Comparison of ENCODE assay signal across 31 cellular contexts in the genomic region with DNA sequence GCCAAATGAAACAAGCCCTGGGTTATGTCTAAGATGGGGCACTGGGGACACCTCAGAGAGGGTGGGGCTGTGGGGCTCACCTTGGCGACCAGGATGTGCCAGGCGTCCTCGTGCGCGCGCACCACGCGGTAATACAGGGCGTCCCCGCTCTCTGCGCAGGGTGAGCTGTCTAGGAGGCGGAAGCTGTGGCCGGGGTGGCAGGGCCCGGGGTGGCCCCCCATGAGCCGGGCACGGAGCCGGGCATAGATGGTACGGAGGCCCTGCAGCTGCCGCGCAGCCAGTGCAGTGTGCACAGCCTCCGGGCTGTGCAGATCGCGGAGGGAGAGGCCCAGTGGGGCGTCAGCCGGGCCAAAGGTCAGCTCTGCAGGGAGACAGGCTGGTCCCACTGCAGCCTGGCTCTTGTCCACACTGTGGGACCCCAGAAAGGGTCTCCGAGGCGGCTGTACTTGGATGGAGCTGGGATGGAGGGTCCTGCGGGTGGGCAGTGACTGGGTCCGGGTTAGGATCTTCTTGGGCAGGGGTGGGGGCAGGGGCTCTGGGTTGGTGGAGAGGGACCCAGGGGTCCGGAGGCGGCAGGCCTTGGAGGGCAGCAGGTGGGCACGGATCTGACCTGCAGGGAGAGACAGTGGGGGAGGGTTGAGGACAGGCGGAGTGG. TPM values are rescaled to one million over a fixed set of nuclear protein-coding genes. Genes with fewer than 3 reads are reported as not detected.
DNase-seq lines count a peak whose midpoint lies in the region; ATAC-seq and TF ChIP-seq lines count a peak whose summit lies in the region.
"Had no signal": no experiment of that assay in that cellular context is flagged by ENCODE, and none has a peak within 500 bp of the region (broad histone marks: within the 10 kb centered on the region; RNA-seq: fewer than 3 reads in every experiment).

No MANE protein-coding gene starts in this region.

- DNase-seq in activated CD4-positive, alpha-beta T cell treated with anti-CD3 and anti-CD28 coated beads, Interleukin-2, amount 10 ng/mL, durations not matched to agents 24 days and 14 days, result peak; percentile 58
- DNase-seq in activated CD4-positive, alpha-beta T cell treated with anti-CD3 and anti-CD28 coated beads for 48 hours, result no peak
- DNase-seq in effector memory CD8-positive, alpha-beta T cell, result no peak
- DNase-seq in Kasumi-1 (lab: John Stamatoyannopoulos, UW) (no peak), thyroid gland (no peak), GM13976 (ENCODE audit: low spot score) (no peak)
- DNase-seq: 8988T; activated CD4-positive, alpha-beta memory T cell treated with anti-CD3 and anti-CD28 coated beads for 36 hours; activated CD8-positive, alpha-beta memory T cell treated with anti-CD3 and anti-CD28 coated beads, Interleukin-2, amount 50 U/mL, for 48 hours; CD4-positive, CD25-positive, alpha-beta regulatory T cell; hippocampal formation; NCI-H1436 treated with DMSO at 0.1 percent for 48 hours; NCI-H226; NCI-H748 treated with DMSO at 0.1 percent for 48 hours; nephron progenitor cell; stimulated activated naive CD8-positive, alpha-beta T cell treated with anti-CD3 and anti-CD28 coated beads, Interleukin-15, Interleukin-2, amounts not matched to agents 100 U/mL and 50 U/mL, for 24 hours; T-helper 1 cell had no signal

- peaks cover 12% of the 10 kb centered on the region for H3K36me3 Mint-ChIP-seq in activated CD4-positive, alpha-beta T cell treated with anti-CD3 and anti-CD28 coated beads, Interleukin-2, amount 10 ng/mL, durations not matched to agents 24 days and 14 days (ENCODE audit: low read depth)
- peaks cover 4% of the 10 kb centered on the region for H3K36me3 Mint-ChIP-seq in IgD-negative memory B cell
- peaks cover 87% of the 10 kb centered on the region for H3K36me3 Mint-ChIP-seq in effector memory CD8-positive, alpha-beta T cell (ENCODE audit: insufficient read depth)
- H3K36me3 Mint-ChIP-seq: activated naive CD8-positive, alpha-beta T cell had no signal

- peak overlapping the region; percentile 74 for H3K27ac ChIP-seq in neutrophil
- no peak overlapping the region for H3K27ac ChIP-seq in thyroid gland
- H3K27ac ChIP-seq: gastroesophageal sphincter, parathyroid adenoma had no signal

- H3K4me3 Mint-ChIP-seq in activated CD4-positive, alpha-beta T cell treated with anti-CD3 and anti-CD28 coated beads, Interleukin-2, amount 10 ng/mL, durations not matched to agents 24 days and 14 days, result no peak overlapping the region
- peak overlapping the region in 1 of 4 donors; percentile 57 for H3K4me3 Mint-ChIP-seq in IgD-negative memory B cell
- H3K4me3 Mint-ChIP-seq in effector memory CD8-positive, alpha-beta T cell, result peak overlapping the region in 1 of 2 donors; percentile 53
- H3K4me3 Mint-ChIP-seq: activated CD4-positive, alpha-beta memory T cell treated with anti-CD3 and anti-CD28 coated beads for 36 hours; activated naive CD8-positive, alpha-beta T cell; nephron progenitor cell had no signal

- no peaks in the 10 kb centered on the region for H3K27me3 ChIP-seq in neutrophil
- no peaks in the 10 kb centered on the region for H3K27me3 ChIP-seq in thyroid gland
- H3K27me3 ChIP-seq: gastroesophageal sphincter had no signal

- H3K27me3 Mint-ChIP-seq in activated CD4-positive, alpha-beta T cell treated with anti-CD3 and anti-CD28 coated beads, Interleukin-2, amount 10 ng/mL, durations not matched to agents 24 days and 14 days, result peaks cover 2% of the 10 kb centered on the region
- H3K27me3 Mint-ChIP-seq in IgD-negative memory B cell, result no peaks in the 10 kb centered on the region
- H3K27me3 Mint-ChIP-seq in effector memory CD8-positive, alpha-beta T cell, result no peaks in the 10 kb centered on the region
- H3K27me3 Mint-ChIP-seq: activated CD4-positive, alpha-beta memory T cell treated with anti-CD3 and anti-CD28 coated beads for 36 hours; activated naive CD8-positive, alpha-beta T cell had no signal

- no peak for ATAC-seq in effector memory CD8-positive, alpha-beta T cell (replicated peaks)
- ATAC-seq: activated CD4-positive, CD25-positive, alpha-beta regulatory T cell treated with anti-CD3 and anti-CD28 coated beads, Interleukin-2, amount 50 U/mL, for 24 hours; gastroesophageal sphincter; stimulated activated naive CD8-positive, alpha-beta T cell treated with anti-CD3 and anti-CD28 coated beads, Interleukin-15, Interleukin-2, amounts not matched to agents 100 U/mL and 50 U/mL, for 24 hours had no signal

- H3K4me1 ChIP-seq in neutrophil (ENCODE audit: control insufficient read depth in 1 of 2, insufficient read depth in 1 of 2, low read depth in 1 of 2, low read length in 1 of 2) (peaks cover 75% of the 10 kb centered on the region in 2 experiments), thyroid gland (peaks cover 5 to 26% of the 10 kb centered on the region in 2 donors)

- H3K4me1 Mint-ChIP-seq in activated CD4-positive, alpha-beta T cell treated with anti-CD3 and anti-CD28 coated beads, Interleukin-2, amount 10 ng/mL, durations not matched to agents 24 days and 14 days, result peaks cover 23% of the 10 kb centered on the region
- peaks cover 18 to 24% (median 22%) of the 10 kb centered on the region in 3 donors for H3K4me1 Mint-ChIP-seq in IgD-negative memory B cell
- H3K4me1 Mint-ChIP-seq in effector memory CD8-positive, alpha-beta T cell (ENCODE audit: low read depth in 2 of 2), result peaks cover 23 to 29% of the 10 kb centered on the region in 2 donors

- H3K9me3 Mint-ChIP-seq in activated CD4-positive, alpha-beta T cell treated with anti-CD3 and anti-CD28 coated beads, Interleukin-2, amount 10 ng/mL, durations not matched to agents 24 days and 14 days, result no peaks in the 10 kb centered on the region
- H3K9me3 Mint-ChIP-seq in IgD-negative memory B cell, result no peaks in the 10 kb centered on the region
- H3K9me3 Mint-ChIP-seq in effector memory CD8-positive, alpha-beta T cell, result no peaks in the 10 kb centered on the region
- H3K9me3 Mint-ChIP-seq: activated CD4-positive, alpha-beta memory T cell treated with anti-CD3 and anti-CD28 coated beads for 36 hours; nephron progenitor cell had no signal

- H3K4me3 ChIP-seq in neutrophil (ENCODE audit: low read depth in 1 of 2, low read length in 1 of 2) (no peak overlapping the region), thyroid gland (replicated peaks in 1 of 3) (no peak overlapping the region)
- H3K4me3 ChIP-seq: gastroesophageal sphincter, lung, smooth muscle cell had no signal

- no peak for TF ChIP-seq POLR2A in thyroid gland (IDR thresholded peaks at IDR 0.05)

- TF ChIP-seq CTCF in neutrophil (IDR thresholded peaks at IDR 0.05) (no peak), thyroid gland (IDR thresholded peaks at IDR 0.05) (no peak), GM13976 (IDR thresholded peaks at IDR 0.05; ENCODE audit: borderline replicate concordance, control extremely low read depth, extremely low read depth, insufficient read depth, missing control alignments) (no peak)

- H3K36me3 ChIP-seq in neutrophil, result peaks cover 59% of the 10 kb centered on the region
- no peaks in the 10 kb centered on the region for H3K36me3 ChIP-seq in thyroid gland

- 90 to 91% methylated on average over 20 to 27 of the region's 33 CpGs for WGBS in thyroid gland, 2 donors

- in situ Hi-C loops in GM13976 (cut with MboI; ENCODE audit: low sequenced_read_pairs, unreplicated experiment), result no loop called here

- no peak overlapping the region for H3K27ac Mint-ChIP-seq in activated CD4-positive, alpha-beta T cell treated with anti-CD3 and anti-CD28 coated beads, Interleukin-2, amount 10 ng/mL, durations not matched to agents 24 days and 14 days
- H3K27ac Mint-ChIP-seq in IgD-negative memory B cell, result peak overlapping the region in 2 of 3 donors; percentile 73 to 95
- peak overlapping the region; percentile 52 to 90 for H3K27ac Mint-ChIP-seq in effector memory CD8-positive, alpha-beta T cell
- H3K27ac Mint-ChIP-seq: activated CD4-positive, alpha-beta memory T cell treated with anti-CD3 and anti-CD28 coated beads for 36 hours; activated naive CD8-positive, alpha-beta T cell; nephron progenitor cell had no signal

- intact Hi-C loops in activated CD4-positive, alpha-beta T cell treated with anti-CD3 and anti-CD28 coated beads, Interleukin-2, amount 10 ng/mL, durations not matched to agents 24 days and 14 days (cut with micrococcal nuclease), result loop anchor here (10.0 kb wide), 1 partner anchor 116 kb away; no protein-coding TSS in a partner anchor
- intact Hi-C loops in thyroid gland (cut with DNase I), result no loop called here

- H3K9me3 ChIP-seq in neutrophil (no peaks in the 10 kb centered on the region), thyroid gland (no peaks in the 10 kb centered on the region)
- H3K9me3 ChIP-seq: gastroesophageal sphincter had no signal

RNA-seq across cellular contexts. Expression of gene PEAK3, which starts 3.3 kb away (rescaled TPM):
- 0.09 TPM in 1 of 2 replicates, not detected in the other for total RNA-seq in activated CD4-positive, alpha-beta T cell treated with anti-CD3 and anti-CD28 coated beads, Interleukin-2, amount 10 ng/mL, durations not matched to agents 24 days and 14 days
- polyA plus RNA-seq in IgD-negative memory B cell, result 0.26 TPM
- 1 to 10 TPM in 1 of 4 donors, under 1 TPM in 3; 0.27 to 1.6 (median 0.59) TPM for total RNA-seq in thyroid gland
- total RNA-seq: activated CD4-positive, alpha-beta memory T cell treated with anti-CD3 and anti-CD28 coated beads for 36 hours; CD4-positive, CD25-positive, alpha-beta regulatory T cell; Daoy; fibroblast of lung; SK-MEL-5; smooth muscle cell; urinary bladder had no signal
- polyA plus RNA-seq: fibroblast of lung had no signal

RNA-seq across cellular contexts. Expression of gene JSRP1, which starts 22.4 kb away (rescaled TPM):
- 0.40 and 0.91 TPM in 2 replicates for total RNA-seq in activated CD4-positive, alpha-beta T cell treated with anti-CD3 and anti-CD28 coated beads, Interleukin-2, amount 10 ng/mL, durations not matched to agents 24 days and 14 days
- 4.3 TPM for polyA plus RNA-seq in IgD-negative memory B cell
- total RNA-seq in thyroid gland, result not detected
- total RNA-seq: fibroblast of lung, RPMI7951, smooth muscle cell, temporal lobe had no signal
- polyA plus RNA-seq: fibroblast of lung, smooth muscle cell had no signal

RNA-seq across cellular contexts. Expression of gene LINGO3, which starts 29.3 kb away (rescaled TPM):
- 0.09 and 0.26 TPM in 2 replicates for total RNA-seq in activated CD4-positive, alpha-beta T cell treated with anti-CD3 and anti-CD28 coated beads, Interleukin-2, amount 10 ng/mL, durations not matched to agents 24 days and 14 days
- 14.7 TPM for polyA plus RNA-seq in IgD-negative memory B cell
- total RNA-seq in thyroid gland, result under 1 TPM in 1 of 4 donors, not detected in 3; 0.45 TPM
- total RNA-seq: fibroblast of lung, gastroesophageal sphincter, RPMI7951, smooth muscle cell, urinary bladder had no signal
- polyA plus RNA-seq: fibroblast of lung had no signal

RNA-seq across cellular contexts. Expression of gene AMH, which starts 29.5 kb away (rescaled TPM):
- 4.0 and 5.1 TPM in 2 replicates for total RNA-seq in activated CD4-positive, alpha-beta T cell treated with anti-CD3 and anti-CD28 coated beads, Interleukin-2, amount 10 ng/mL, durations not matched to agents 24 days and 14 days
- 0.15 TPM for polyA plus RNA-seq in IgD-negative memory B cell
- total RNA-seq in thyroid gland, result 1 to 10 TPM in 1 of 4 donors, under 1 TPM in 1, not detected in 2; 0.33 to 4.2 TPM
- total RNA-seq: urinary bladder had no signal
- polyA plus RNA-seq: CD4-positive, CD25-positive, alpha-beta regulatory T cell had no signal

RNA-seq across cellular contexts. Expression of gene SF3A2, which starts 42.0 kb away (rescaled TPM):
- 159 and 171 TPM in 2 replicates for total RNA-seq in activated CD4-positive, alpha-beta T cell treated with anti-CD3 and anti-CD28 coated beads, Interleukin-2, amount 10 ng/mL, durations not matched to agents 24 days and 14 days
- polyA plus RNA-seq in IgD-negative memory B cell, result 37.8 TPM
- total RNA-seq in thyroid gland, result 10 to 100 TPM; 25.7 to 39.8 (median 30.3) TPM
